Comparison of ENCODE assay signal across 25 cellular contexts in the genomic region with DNA sequence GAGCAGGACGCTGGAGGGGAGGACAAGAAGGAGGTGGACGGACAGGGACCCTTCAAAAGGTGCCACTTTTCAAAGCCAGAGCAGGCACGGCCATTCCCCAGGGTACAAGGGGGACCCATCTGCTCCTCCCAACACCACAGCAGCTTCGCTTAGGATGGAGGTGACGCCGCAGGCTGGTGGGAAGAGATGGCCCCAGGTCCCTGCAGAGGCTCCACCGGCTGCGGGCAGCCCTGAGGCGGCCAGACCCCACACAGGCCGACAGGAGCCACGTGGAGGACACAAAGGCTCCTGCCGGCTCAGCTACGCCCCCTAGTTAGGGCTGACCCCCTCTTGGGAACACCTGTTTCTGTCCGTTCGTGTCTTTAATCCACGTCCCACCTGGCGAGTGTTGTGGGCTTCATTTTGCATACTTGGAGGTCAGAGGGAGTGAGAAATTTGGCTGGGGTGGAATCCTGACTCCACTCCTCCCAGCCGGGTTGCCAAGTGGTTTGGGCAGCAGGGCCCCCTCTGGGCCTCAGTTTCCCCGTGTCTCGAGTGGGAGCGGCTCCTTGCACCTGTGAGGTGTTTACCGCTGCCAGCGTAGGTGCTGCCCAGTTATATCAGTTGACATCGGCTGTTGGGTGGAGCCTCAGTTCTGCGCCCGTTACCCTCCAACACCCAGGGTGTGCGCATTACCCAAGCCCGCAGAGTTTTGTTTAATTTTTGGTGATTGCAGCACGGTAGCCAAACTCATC. TPM values are rescaled to one million over a fixed set of nuclear protein-coding genes. Genes with fewer than 3 reads are reported as not detected.
DNase-seq lines count a peak whose midpoint lies in the region; ATAC-seq and TF ChIP-seq lines count a peak whose summit lies in the region.
"Had no signal": no experiment of that assay in that cellular context is flagged by ENCODE, and none has a peak within 500 bp of the region (broad histone marks: within the 10 kb centered on the region; RNA-seq: fewer than 3 reads in every experiment).

No MANE protein-coding gene starts in this region.

- H3K4me3 ChIP-seq in DOHH2 (ENCODE audit: low read length): no peak overlapping the region
- H3K4me3 ChIP-seq: thoracic aorta, vagina had no signal

- no peaks in the 10 kb centered on the region for H3K36me3 ChIP-seq in DOHH2 (ENCODE audit: control insufficient read depth, low read length)
- H3K36me3 ChIP-seq: thoracic aorta, vagina had no signal

- peaks cover 5% of the 10 kb centered on the region for H3K4me1 ChIP-seq in DOHH2 (ENCODE audit: control insufficient read depth, low read length)

- H3K9me2 ChIP-seq in DOHH2 (replicated peaks; ENCODE audit: control insufficient read depth, low read length): no peaks in the 10 kb centered on the region

- H3K4me1 Mint-ChIP-seq in HFFc6 (ENCODE audit: low read depth): peaks cover 6% of the 10 kb centered on the region
- H3K4me1 Mint-ChIP-seq in WTC11: peaks cover 2% of the 10 kb centered on the region
- H3K4me1 Mint-ChIP-seq in chondrocyte (ENCODE audit: low read depth): peaks cover 10% of the 10 kb centered on the region

- H3K4me2 ChIP-seq in DOHH2 (ENCODE audit: low read length): no peak overlapping the region

- TF ChIP-seq CTCF in DOHH2 (IDR thresholded peaks at IDR 0.05; ENCODE audit: low read depth, low read length, poor library complexity, severe bottlenecking): peak; percentile 24
- peak; percentile 19; the same call in 1 of the 2 replicates for TF ChIP-seq CTCF in HFFc6 (IDR thresholded peaks at IDR 0.05)
- TF ChIP-seq CTCF in WTC11 (IDR thresholded peaks at IDR 0.05): no peak
- no peak for TF ChIP-seq CTCF in chondrocyte (IDR thresholded peaks at IDR 0.05)

- H3K9me3 Mint-ChIP-seq in HFFc6 (no peaks in the 10 kb centered on the region), WTC11 (no peaks in the 10 kb centered on the region), chondrocyte (ENCODE audit: low read depth) (no peaks in the 10 kb centered on the region)
- H3K9me3 Mint-ChIP-seq: activated naive CD8-positive, alpha-beta T cell treated with anti-CD3 and anti-CD28 coated beads, Interleukin-2, amount 50 U/mL, for 24 hours; T-cell had no signal

- H3K79me2 ChIP-seq in DOHH2 (ENCODE audit: control insufficient read depth, low read length): no peaks in the 10 kb centered on the region

- DNase-seq in HFFc6 (no peak), WTC11 (ENCODE audit: low spot score) (no peak), left colon (no peak), NCI-H510A (lab: John Stamatoyannopoulos, UW) (no peak), chondrocyte (ENCODE audit: low spot score) (no peak)
- no peak for DNase-seq in activated naive CD4-positive, alpha-beta T cell (lab: John Stamatoyannopoulos, UW)
- DNase-seq: activated gamma-delta T cell; activated naive CD8-positive, alpha-beta T cell treated with anti-CD3 and anti-CD28 coated beads, Interleukin-2, amount 50 U/mL, for 24 hours; activated T-cell treated with anti-CD3 and anti-CD28 coated beads, Interleukin-2, amount 50 U/mL, for 1 hour; C1 segment of cervical spinal cord; Calu3; KG1; mesenchymal stem cell; NCI-H1436 treated with DMSO at 0.1 percent for 48 hours; NCI-H524 treated with DMSO at 0.1 percent for 48 hours; nucleus accumbens; stimulated activated CD4-positive, alpha-beta T cell treated with anti-CD3 and anti-CD28 coated beads, Interleukin-4, amount 100 ng/mL, for 4 hours; stimulated activated naive CD4-positive, alpha-beta T cell; T-cell had no signal

- H3K27me3 ChIP-seq in DOHH2 (ENCODE audit: control insufficient read depth, low read length): peaks cover 7% of the 10 kb centered on the region
- H3K27me3 ChIP-seq: vagina had no signal

- H3K27ac Mint-ChIP-seq in HFFc6: no peak overlapping the region
- no peak overlapping the region for H3K27ac Mint-ChIP-seq in WTC11
- no peak overlapping the region for H3K27ac Mint-ChIP-seq in chondrocyte (ENCODE audit: unreplicated experiment)
- H3K27ac Mint-ChIP-seq: activated naive CD8-positive, alpha-beta T cell treated with anti-CD3 and anti-CD28 coated beads, Interleukin-2, amount 50 U/mL, for 24 hours; T-cell had no signal

- no peak overlapping the region for H3K27ac ChIP-seq in DOHH2 (ENCODE audit: low read depth, low read length)
- H3K27ac ChIP-seq: thoracic aorta, vagina had no signal

- H3K36me3 Mint-ChIP-seq in HFFc6 (ENCODE audit: low read depth): no peaks in the 10 kb centered on the region
- H3K36me3 Mint-ChIP-seq in WTC11: no peaks in the 10 kb centered on the region
- H3K36me3 Mint-ChIP-seq in chondrocyte (ENCODE audit: low read depth): no peaks in the 10 kb centered on the region
- H3K36me3 Mint-ChIP-seq: T-cell had no signal

- no peaks in the 10 kb centered on the region; the same call in none of the 2 replicates for H3K27me3 Mint-ChIP-seq in HFFc6 (ENCODE audit: insufficient read depth)
- peaks cover 17% of the 10 kb centered on the region for H3K27me3 Mint-ChIP-seq in WTC11 (ENCODE audit: low read depth)
- H3K27me3 Mint-ChIP-seq in chondrocyte (ENCODE audit: low read depth): no peaks in the 10 kb centered on the region
- H3K27me3 Mint-ChIP-seq: activated naive CD8-positive, alpha-beta T cell treated with anti-CD3 and anti-CD28 coated beads, Interleukin-2, amount 50 U/mL, for 24 hours; T-cell had no signal

- H3K4me3 Mint-ChIP-seq in HFFc6 (no peak overlapping the region), WTC11 (no peak overlapping the region), chondrocyte (ENCODE audit: unreplicated experiment) (no peak overlapping the region)
- H3K4me3 Mint-ChIP-seq: activated naive CD8-positive, alpha-beta T cell treated with anti-CD3 and anti-CD28 coated beads, Interleukin-2, amount 50 U/mL, for 24 hours; T-cell had no signal

- no peaks in the 10 kb centered on the region for H3F3A ChIP-seq in DOHH2 (ENCODE audit: control insufficient read depth, insufficient read depth)

- POLR2A ChIA-PET in WTC11 (lab: Charles Lee): no interaction called here

- ATAC-seq in WTC11: peak; percentile 59
- ATAC-seq in left colon: peak; percentile 30
- no peak for ATAC-seq in GM21381 (IDR thresholded peaks at IDR 0.05; ENCODE audit: unreplicated experiment)
- ATAC-seq: activated naive CD8-positive, alpha-beta T cell treated with anti-CD3 and anti-CD28 coated beads, Interleukin-2, amount 50 U/mL, for 24 hours; Right ventricle myocardium inferior; T-cell had no signal

- no peaks in the 10 kb centered on the region for H4K20me1 ChIP-seq in DOHH2 (ENCODE audit: control insufficient read depth, insufficient read depth, low read depth, low read length)

- CTCF ChIA-PET in WTC11 (lab: Charles Lee): interaction anchor here (0.6 to 1.8 kb wide), 4 partner anchors 18 to 372 kb away, joined by 3 to 8 read pairs (median 4); no protein-coding TSS in a partner anchor

- no peaks in the 10 kb centered on the region for H3K9me3 ChIP-seq in DOHH2 (ENCODE audit: control insufficient read depth, insufficient read depth, low read length)
- H3K9me3 ChIP-seq: thoracic aorta, vagina had no signal

- intact Hi-C loops in left colon (cut with DNase I, micrococcal nuclease): no loop called here

TF ChIP-seq in WTC11, 78 proteins besides CTCF, POLR2A, EP300 and RAD21:
- TF ChIP-seq OVOL2 (CRISPR knock-in tag; IDR thresholded peaks at IDR 0.05; ENCODE audit: borderline replicate concordance) (no peak), TEAD1 (CRISPR knock-in tag; IDR thresholded peaks at IDR 0.05) (no peak), ZBTB21 (CRISPR knock-in tag; IDR thresholded peaks at IDR 0.05; ENCODE audit: borderline replicate concordance) (no peak)
- TF ChIP-seq, protein P1, sequence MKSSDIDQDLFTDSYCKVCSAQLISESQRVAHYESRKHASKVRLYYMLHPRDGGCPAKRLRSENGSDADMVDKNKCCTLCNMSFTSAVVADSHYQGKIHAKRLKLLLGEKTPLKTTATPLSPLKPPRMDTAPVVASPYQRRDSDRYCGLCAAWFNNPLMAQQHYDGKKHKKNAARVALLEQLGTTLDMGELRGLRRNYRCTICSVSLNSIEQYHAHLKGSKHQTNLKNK (CRISPR knock-in tag; IDR thresholded peaks at IDR 0.05): no peak
- TF ChIP-seq, protein P2, sequence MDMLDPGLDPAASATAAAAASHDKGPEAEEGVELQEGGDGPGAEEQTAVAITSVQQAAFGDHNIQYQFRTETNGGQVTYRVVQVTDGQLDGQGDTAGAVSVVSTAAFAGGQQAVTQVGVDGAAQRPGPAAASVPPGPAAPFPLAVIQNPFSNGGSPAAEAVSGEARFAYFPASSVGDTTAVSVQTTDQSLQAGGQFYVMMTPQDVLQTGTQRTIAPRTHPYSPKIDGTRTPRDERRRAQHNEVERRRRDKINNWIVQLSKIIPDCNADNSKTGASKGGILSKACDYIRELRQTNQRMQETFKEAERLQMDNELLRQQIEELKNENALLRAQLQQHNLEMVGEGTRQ (CRISPR knock-in tag; IDR thresholded peaks at IDR 0.05): peak; percentile 32; the same call in 1 of the 2 replicates

RNA-seq across cellular contexts. Expression of gene FN3KRP, which starts 5.8 kb away (rescaled TPM):
- 10 to 100 TPM; 27.7 to 36.3 (median 33.7) TPM for total RNA-seq in HFFc6 (2021; fragmentation: NEBNext Ultra II Directional; extraction: Animal tissue kit (Norgen Biotek cat#: 25700))
- 19.7 to 24.4 TPM (median 23.2 TPM) in 3 replicates for total RNA-seq in WTC11 (2021)
- total RNA-seq in left colon: 10 to 100 TPM; 32.0 to 32.4 TPM
- 23.0 to 27.4 TPM (median 23.3 TPM) in 3 replicates for total RNA-seq in chondrocyte

RNA-seq across cellular contexts. Expression of gene RAB40B, which starts 12.2 kb away (rescaled TPM):
- 10 to 100 TPM in 2 of 6 experiments, 1 to 10 TPM in 4; 8.0 to 14.8 (median 9.3) TPM for total RNA-seq in HFFc6 (2021; fragmentation: NEBNext Ultra II Directional; extraction: Animal tissue kit (Norgen Biotek cat#: 25700))
- total RNA-seq in WTC11 (2021): 2.7 to 4.4 TPM (median 3.1 TPM) in 3 replicates
- 10 to 100 TPM; 29.4 to 29.5 TPM for total RNA-seq in left colon
- 16.7 to 20.0 TPM (median 20.0 TPM) in 3 replicates for total RNA-seq in chondrocyte

RNA-seq across cellular contexts. Expression of gene FN3K, which starts 24.7 kb away (rescaled TPM):
- 1 to 10 TPM in 5 of 6 experiments, under 1 TPM in 1; 0.96 to 2.9 (median 1.6) TPM for total RNA-seq in HFFc6 (2021; fragmentation: NEBNext Ultra II Directional; extraction: Animal tissue kit (Norgen Biotek cat#: 25700))
- 19.3 to 23.6 TPM (median 21.2 TPM) in 3 replicates for total RNA-seq in WTC11 (2021)
- 10 to 100 TPM; 48.3 to 63.1 TPM for total RNA-seq in left colon
- 16.2 to 20.5 TPM (median 19.0 TPM) in 3 replicates for total RNA-seq in chondrocyte
- total RNA-seq: Daoy had no signal

RNA-seq across cellular contexts. Expression of gene TBCD, which starts 41.2 kb away (rescaled TPM):
- total RNA-seq in HFFc6 (2021; fragmentation: NEBNext Ultra II Directional; extraction: Animal tissue kit (Norgen Biotek cat#: 25700)): 10 to 100 TPM; 47.3 to 67.6 (median 62.5) TPM
- total RNA-seq in WTC11 (2021) (170 to 176 TPM (median 173 TPM) in 3 replicates), left colon (10 to 100 TPM; 44.4 to 54.1 TPM), chondrocyte (53.7 to 62.9 TPM (median 59.8 TPM) in 3 replicates)

Comparison
In these comparisons a context has a peak if more than half of its experiments do, and no peak if none do; other contexts are left out.
1. CTCF ChIP-seq: peak in DOHH2 (single experiment) and HFFc6 (single experiment); none in WTC11 (single experiment) and chondrocyte (single experiment).